Comparison of ENCODE assay signal across 18 cellular contexts in genomic region chr10:53013201-53013808, GRCh38.
DNase-seq lines count a peak whose midpoint lies in the region; ATAC-seq and TF ChIP-seq lines count a peak whose summit lies in the region.
"Had no signal": no experiment of that assay in that cellular context is flagged by ENCODE, and none has a peak within 500 bp of the region (broad histone marks: within the 10 kb centered on the region; RNA-seq: fewer than 3 reads in every experiment).

No MANE protein-coding gene starts in this region.

- TF ChIP-seq CTCF in SK-N-SH (IDR thresholded peaks at IDR 0.05) = no peak

- no peak overlapping the region for H3K9ac ChIP-seq in SK-N-SH
- H3K9ac ChIP-seq: KMS-11 had no signal

- H3K9me2 ChIP-seq in SK-N-SH = no peaks in the 10 kb centered on the region

- no peaks in the 10 kb centered on the region for H4K20me1 ChIP-seq in SK-N-SH (ENCODE audit: insufficient read depth)

- no peak overlapping the region for H3K4me2 ChIP-seq in SK-N-SH
- H3K4me2 ChIP-seq: KMS-11 had no signal

- no peak for TF ChIP-seq EP300 in SK-N-SH (IDR thresholded peaks at IDR 0.05; ENCODE audit: borderline replicate concordance in 1 of 2, low read depth in 1 of 2, low read length in 1 of 2)

- DNase-seq in NOMO-1 (lab: John Stamatoyannopoulos, UW; ENCODE audit: unreplicated experiment in 2 of 2) (peak; percentile 48 to 89), SK-N-SH (no peak), H4 (ENCODE audit: low spot score) (no peak), GM19238 (ENCODE audit: insufficient read length, low spot score) (no peak)
- DNase-seq: activated CD4-positive, alpha-beta T cell treated with anti-CD3 and anti-CD28 coated beads, Interleukin-2, amount 10 ng/mL, durations not matched to agents 7 days and 5 days; activated T-cell treated with anti-CD3 and anti-CD28 coated beads, Interleukin-2, amount 50 U/mL, for 72 hours; aorta; CD4-positive, alpha-beta memory T cell; dorsolateral prefrontal cortex; NCI-H2081 treated with DMSO at 0.1 percent for 48 hours; substantia nigra; T-cell had no signal

- no peaks in the 10 kb centered on the region for H3K36me3 ChIP-seq in SK-N-SH (replicated peaks in 1 of 2; ENCODE audit: control insufficient read depth in 1 of 2, insufficient read depth in 2 of 2, low read length in 1 of 2)
- H3K36me3 ChIP-seq: HAP-1 had no signal

- POLR2A ChIA-PET in SK-N-SH (lab: Yijun Ruan, JAX) = no interaction called here

- no peaks in the 10 kb centered on the region for H3F3A ChIP-seq in SK-N-SH (replicated peaks; ENCODE audit: insufficient read depth)

- WGBS in SK-N-SH (ENCODE audit: low lambda C conversion rate) = 43% methylated on average over 3 of the region's 3 CpGs

- H3K4me1 ChIP-seq in SK-N-SH (ENCODE audit: control insufficient read depth in 1 of 2, insufficient read depth in 2 of 2, low read depth in 1 of 2, low read length in 1 of 2) = no peaks in the 10 kb centered on the region; a peak in 1 of 4 replicates

- no peak overlapping the region for H3K4me3 ChIP-seq in SK-N-SH (ENCODE audit: low read depth in 2 of 2, low read length in 1 of 2)
- H3K4me3 ChIP-seq: dorsolateral prefrontal cortex, HAP-1, lung had no signal

- no peaks in the 10 kb centered on the region for H3K27me3 ChIP-seq in SK-N-SH (ENCODE audit: insufficient read depth)
- H3K27me3 ChIP-seq: dorsolateral prefrontal cortex had no signal

- CTCF ChIA-PET in SK-N-SH (lab: Yijun Ruan, JAX) = no interaction called here

- no peak overlapping the region for H2AFZ ChIP-seq in SK-N-SH (ENCODE audit: low read depth)

- no peaks in the 10 kb centered on the region for H3K9me3 ChIP-seq in SK-N-SH
- H3K9me3 ChIP-seq: HAP-1 had no signal

- ATAC-seq in GM19351 (IDR thresholded peaks at IDR 0.05; ENCODE audit: unreplicated experiment) = peak; percentile 84
- ATAC-seq in HG02885 (IDR thresholded peaks at IDR 0.05; ENCODE audit: poor library complexity, unreplicated experiment) = peak; percentile 70
- no peak for ATAC-seq in GM19452 (IDR thresholded peaks at IDR 0.05; ENCODE audit: unreplicated experiment)
- ATAC-seq: activated T-cell treated with anti-CD3 and anti-CD28 coated beads, Interleukin-2, amount 50 U/mL, for 72 hours; T-cell had no signal

- no peak overlapping the region for H3K27ac ChIP-seq in SK-N-SH (ENCODE audit: low read depth in 2 of 2, low read length in 1 of 2)
- H3K27ac ChIP-seq: dorsolateral prefrontal cortex, KMS-11 had no signal

- no peaks in the 10 kb centered on the region for H3K79me2 ChIP-seq in SK-N-SH (ENCODE audit: insufficient read depth)

- TF ChIP-seq RAD21 in SK-N-SH (IDR thresholded peaks at IDR 0.05; ENCODE audit: low read length) = no peak

TF ChIP-seq in SK-N-SH, 30 proteins besides CTCF, POLR2A, EP300 and RAD21:
- no peak for TF ChIP-seq POLR2AphosphoS5 (IDR thresholded peaks at IDR 0.05; ENCODE audit: low read depth, low read length)
- TF ChIP-seq MEF2A (IDR thresholded peaks at IDR 0.05; ENCODE audit: borderline replicate concordance, low read depth) = no peak
- TF ChIP-seq YY1 (IDR thresholded peaks at IDR 0.05; ENCODE audit: low read depth) = no peak
- TF ChIP-seq FOXM1 (IDR thresholded peaks at IDR 0.05; ENCODE audit: low read depth) = no peak
- TF ChIP-seq FOXJ3 (CRISPR knock-in tag; IDR thresholded peaks at IDR 0.05) = no peak
- TF ChIP-seq REST (IDR thresholded peaks at IDR 0.05; ENCODE audit: low read depth, low read length) = no peak

Comparison
In these comparisons a context has a peak if more than half of its experiments do, and no peak if none do; other contexts are left out.
1. DNase-seq: peak in NOMO-1 (2 of 2); none in SK-N-SH (single experiment), H4 (single experiment) and GM19238 (single experiment).